ENCODE assay signal across 9 cellular contexts in genomic region chr10:103781329-103782061, GRCh38.
DNase-seq lines count a peak whose midpoint lies in the region; ATAC-seq and FAIRE-seq lines count a peak whose summit lies in the region.
"Had no signal": no experiment of that assay in that cellular context is flagged by ENCODE, and none has a peak within 500 bp of the region (broad histone marks: within the 10 kb centered on the region; RNA-seq: fewer than 3 reads in every experiment).

No MANE protein-coding gene starts in this region.

- H3K23ac ChIP-seq in mesendoderm (ENCODE audit: low read length): no peak overlapping the region

- H3K27ac Mint-ChIP-seq in activated CD4-positive, alpha-beta memory T cell treated with anti-CD3 and anti-CD28 coated beads for 36 hours: no peak overlapping the region

- H3K79me1 ChIP-seq in mesendoderm (ENCODE audit: low read length): no peaks in the 10 kb centered on the region

- H2AK5ac ChIP-seq in mesendoderm (ENCODE audit: low read length): no peak overlapping the region

- H3K4me3 Mint-ChIP-seq in activated CD4-positive, alpha-beta memory T cell treated with anti-CD3 and anti-CD28 coated beads for 36 hours: no peak overlapping the region

- H3K9me3 Mint-ChIP-seq in activated CD4-positive, alpha-beta memory T cell treated with anti-CD3 and anti-CD28 coated beads for 36 hours: no peaks in the 10 kb centered on the region

- H2BK15ac ChIP-seq in mesendoderm (replicated peaks; ENCODE audit: low read depth): no peak overlapping the region

- H3K27ac ChIP-seq in HUES48 (ENCODE audit: low read depth, low read length): peak overlapping the region; percentile 14
- H3K27ac ChIP-seq in mesendoderm (ENCODE audit: low read depth, low read length): no peak overlapping the region

- no peak overlapping the region for H3K4ac ChIP-seq in mesendoderm (ENCODE audit: low read depth, low read length)

- H4K8ac ChIP-seq in mesendoderm (ENCODE audit: low read depth, low read length): no peak overlapping the region

- DNase-seq in DMS 273 treated with DMSO at 0.1 percent for 48 hours (lab: John Stamatoyannopoulos, UW) (peak; percentile 14), mesendoderm (peak; percentile 75), hypothalamus (lab: John Stamatoyannopoulos, UW) (no peak), GM19238 (ENCODE audit: insufficient read length, low spot score) (no peak), GM19239 (ENCODE audit: insufficient read length, low spot score) (no peak)
- DNase-seq in activated CD4-positive, alpha-beta memory T cell treated with anti-CD3 and anti-CD28 coated beads for 36 hours: peak; percentile 36
- DNase-seq: activated naive CD4-positive, alpha-beta T cell treated with anti-CD3 and anti-CD28 coated beads, Interleukin-2, amount 50 U/mL, for 16 hours had no signal

- no peaks in the 10 kb centered on the region for H3K27me3 ChIP-seq in HUES48 (ENCODE audit: control insufficient read depth, insufficient read depth, low read length)
- H3K27me3 ChIP-seq in mesendoderm (ENCODE audit: insufficient read depth, low read length, poor library complexity): no peaks in the 10 kb centered on the region

- H3K4me3 ChIP-seq in HUES48 (ENCODE audit: low read depth, low read length): no peak overlapping the region
- H3K4me3 ChIP-seq in mesendoderm (ENCODE audit: low read length): no peak overlapping the region

- peaks cover 16% of the 10 kb centered on the region for H3K4me1 Mint-ChIP-seq in activated CD4-positive, alpha-beta memory T cell treated with anti-CD3 and anti-CD28 coated beads for 36 hours (ENCODE audit: low read depth)

- intact Hi-C loops in activated CD4-positive, alpha-beta memory T cell treated with anti-CD3 and anti-CD28 coated beads for 36 hours (cut with micrococcal nuclease): loop anchor here (5.0 kb wide), 1 partner anchor 34 kb away; no protein-coding TSS in a partner anchor

- peak overlapping the region; percentile 6 for H3K56ac ChIP-seq in mesendoderm (ENCODE audit: low read length)

- CTCF ChIA-PET in activated CD4-positive, alpha-beta memory T cell treated with anti-CD3 and anti-CD28 coated beads for 36 hours (lab: Charles Lee): interaction anchor here (0.7 to 2.4 kb wide), 8 partner anchors 9 to 104 kb away, joined by 3 to 17 read pairs (median 4); no protein-coding TSS in a partner anchor

- no peak overlapping the region for H2BK5ac ChIP-seq in mesendoderm (ENCODE audit: low read length)

- no peak overlapping the region for H4K5ac ChIP-seq in mesendoderm (ENCODE audit: low read length)

- no peak for ATAC-seq in GM21360 (IDR thresholded peaks at IDR 0.05; ENCODE audit: unreplicated experiment)

- H3K36me3 Mint-ChIP-seq in activated CD4-positive, alpha-beta memory T cell treated with anti-CD3 and anti-CD28 coated beads for 36 hours: no peaks in the 10 kb centered on the region

- H3K79me2 ChIP-seq in mesendoderm (ENCODE audit: control insufficient read depth, insufficient read depth, low read length): no peaks in the 10 kb centered on the region

- WGBS in mesendoderm (ENCODE audit: extremely low coverage, insufficient coverage, low lambda C conversion rate): no CpG with 5 or more reads among the region's 6 CpGs

- no peak overlapping the region for H3K4me2 ChIP-seq in mesendoderm (ENCODE audit: low read length)

- H3K36me3 ChIP-seq in HUES48 (ENCODE audit: control insufficient read depth, insufficient read depth, low read length): no peaks in the 10 kb centered on the region
- H3K36me3 ChIP-seq in mesendoderm (ENCODE audit: control insufficient read depth, insufficient read depth, low read length): no peaks in the 10 kb centered on the region

- FAIRE-seq in GM19239 (lab: Jason Lieb, UNC): no peak

- H3K9ac ChIP-seq in HUES48 (ENCODE audit: low read depth, low read length): no peak overlapping the region
- no peak overlapping the region for H3K9ac ChIP-seq in mesendoderm (ENCODE audit: low read length)

- POLR2A ChIA-PET in activated CD4-positive, alpha-beta memory T cell treated with anti-CD3 and anti-CD28 coated beads for 36 hours (lab: Charles Lee): no interaction called here

- no peak overlapping the region for H3K18ac ChIP-seq in mesendoderm (ENCODE audit: low read length)

- H2BK120ac ChIP-seq in mesendoderm (ENCODE audit: low read depth, low read length): no peak overlapping the region

- H3K4me1 ChIP-seq in HUES48 (ENCODE audit: control insufficient read depth, insufficient read depth, low read length) (no peaks in the 10 kb centered on the region), mesendoderm (ENCODE audit: control insufficient read depth, low read depth, low read length) (no peaks in the 10 kb centered on the region)

- H3K27me3 Mint-ChIP-seq in activated CD4-positive, alpha-beta memory T cell treated with anti-CD3 and anti-CD28 coated beads for 36 hours: peaks cover 5% of the 10 kb centered on the region

- H3K9me3 ChIP-seq in HUES48 (ENCODE audit: control insufficient read depth, insufficient read depth, low read length): no peaks in the 10 kb centered on the region

Comparison
In these comparisons a context has a peak if more than half of its experiments do, and no peak if none do; other contexts are left out.
1. DNase-seq: peak in DMS 273 treated with DMSO at 0.1 percent for 48 hours (single experiment), activated CD4-positive, alpha-beta memory T cell treated with anti-CD3 and anti-CD28 coated beads for 36 hours (single experiment) and mesendoderm (single experiment); none in hypothalamus (0 of 51), GM19238 (single experiment) and GM19239 (single experiment).